In the genomic region with DNA sequence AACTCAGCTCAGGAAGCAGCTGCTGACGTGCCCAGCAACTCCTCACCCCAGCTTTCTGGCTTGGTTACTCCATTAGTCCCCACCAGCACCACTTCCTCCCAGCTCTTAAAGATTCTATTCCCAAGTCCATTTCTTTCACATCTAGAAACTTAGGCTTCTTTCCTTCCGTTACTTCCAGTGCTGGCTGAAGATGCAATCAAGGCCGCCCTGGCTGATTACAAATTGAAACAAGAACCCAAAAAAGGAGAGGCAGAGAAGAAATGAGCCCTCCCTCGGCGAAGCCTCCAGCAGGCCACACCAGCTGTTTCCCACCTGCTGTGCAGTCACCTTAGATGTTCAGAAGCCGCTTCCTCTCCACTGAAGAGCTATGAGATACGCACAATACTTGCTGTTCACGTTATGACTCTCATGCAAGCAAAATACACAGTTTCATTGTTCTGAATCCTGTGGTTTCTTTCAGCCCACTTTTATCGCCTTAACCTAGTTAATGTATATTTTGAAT, we compare ENCODE assay signal across 7 cellular contexts. TPM values are rescaled to one million over a fixed set of nuclear protein-coding genes. Genes with fewer than 3 reads are reported as not detected.
DNase-seq lines count a peak whose midpoint lies in the region; ATAC-seq and TF ChIP-seq lines count a peak whose summit lies in the region.

No MANE protein-coding gene starts in this region.

- peak; percentile 61 for DNase-seq in activated CD4-positive, alpha-beta T cell treated with anti-CD3 and anti-CD28 coated beads, Interleukin-2, amount 50 U/mL, for 1 hour
- DNase-seq in lower lobe of right lung: no peak
- DNase-seq in NCI-H226: no peak
- DNase-seq in midbrain (lab: John Stamatoyannopoulos, UW): no peak
- DNase-seq in AML-193 (lab: John Stamatoyannopoulos, UW): no peak

- no peak for TF ChIP-seq CTCF in lower lobe of right lung (IDR thresholded peaks at IDR 0.05)

- no peak overlapping the region for H3K4me3 ChIP-seq in lower lobe of right lung

- H3K4me1 ChIP-seq in lower lobe of right lung: peaks cover 47% of the 10 kb centered on the region

- no peaks in the 10 kb centered on the region for H3K27me3 ChIP-seq in lower lobe of right lung (ENCODE audit: low read depth)

- H3K36me3 ChIP-seq in lower lobe of right lung: peaks cover 66% of the 10 kb centered on the region

- intact Hi-C loops in lower lobe of right lung (cut with DNase I): no loop called here

- H3K27ac ChIP-seq in lower lobe of right lung: peak overlapping the region; percentile 32

- ATAC-seq in GM19452 (IDR thresholded peaks at IDR 0.05; ENCODE audit: unreplicated experiment) (peak; percentile 75), HG03432 (IDR thresholded peaks at IDR 0.05; ENCODE audit: unreplicated experiment) (peak; percentile 65), lower lobe of right lung (no peak)

- H3K9me3 ChIP-seq in lower lobe of right lung: no peaks in the 10 kb centered on the region

RNA-seq across cellular contexts. Expression of a gene that starts 6.3 kb away (rescaled TPM):
- total RNA-seq in lower lobe of right lung: 133 TPM

RNA-seq across cellular contexts. Expression of a gene that starts 7.7 kb away (rescaled TPM):
- total RNA-seq in lower lobe of right lung: 42.8 TPM

RNA-seq across cellular contexts. Expression of a gene that starts 29.2 kb away (rescaled TPM):
- 13.4 TPM for total RNA-seq in lower lobe of right lung

RNA-seq across cellular contexts. Expression of a gene that starts 53.6 kb away (rescaled TPM):
- 8.3 TPM for total RNA-seq in lower lobe of right lung

Comparison
In these comparisons a context has a peak if more than half of its experiments do, and no peak if none do; other contexts are left out.
1. ATAC-seq: peak in GM19452 (single experiment) and HG03432 (single experiment); none in lower lobe of right lung (0 of 2).